In genomic region chr2:222844323-222844722, GRCh38 we compare ENCODE assay signal across 8 cellular contexts. TPM values are rescaled to one million over a fixed set of nuclear protein-coding genes. Genes with fewer than 3 reads are reported as not detected.
DNase-seq lines count a peak whose midpoint lies in the region; ATAC-seq and TF ChIP-seq lines count a peak whose summit lies in the region.

No MANE protein-coding gene starts in this region.

- ATAC-seq in GM18520 (IDR thresholded peaks at IDR 0.05; ENCODE audit: unreplicated experiment) (no peak), GM18907 (IDR thresholded peaks at IDR 0.05; ENCODE audit: unreplicated experiment) (no peak)

- no peaks in the 10 kb centered on the region for H3K4me1 ChIP-seq in mesenchymal stem cell (ENCODE audit: control insufficient read depth, insufficient read depth, low read depth, low read length)
- no peaks in the 10 kb centered on the region for H3K4me1 ChIP-seq in testis

- H3K27ac Mint-ChIP-seq in brain = peak overlapping the region in 3 of 5 experiments; percentile 20 to 71 (median 23)

- intact Hi-C loops in testis (cut with DNase I; ENCODE audit: low total_unique reads) = no loop called here

- no peaks in the 10 kb centered on the region for H3K36me3 Mint-ChIP-seq in brain

- TF ChIP-seq POLR2A in testis (IDR thresholded peaks at IDR 0.05) = no peak

- H3K14ac ChIP-seq in mesenchymal stem cell (ENCODE audit: low read length in 2 of 2) = no peak overlapping the region

- no peak overlapping the region for H3K4me2 ChIP-seq in mesenchymal stem cell (ENCODE audit: low read length, poor library complexity, severe bottlenecking)

- H3K27me3 Mint-ChIP-seq in brain = no peaks in the 10 kb centered on the region

- H3K4me3 ChIP-seq in AG04450 (ENCODE audit: low read depth, low read length) (peak overlapping the region; percentile 14; the same call in 1 of the 2 replicates), MG63 (no peak overlapping the region), mesenchymal stem cell (ENCODE audit: insufficient read depth in 1 of 2, low read depth in 1 of 2, low read length in 2 of 2) (no peak overlapping the region), testis (no peak overlapping the region)

- H3K79me1 ChIP-seq in mesenchymal stem cell (replicated peaks; ENCODE audit: low read length, poor library complexity, severe bottlenecking) = no peaks in the 10 kb centered on the region

- POLR2A ChIA-PET in AG04450 (lab: Yijun Ruan, JAX) = interaction anchor here (0.7 to 1.1 kb wide), 3 partner anchors 16 to 72 kb away, joined by 9 to 10 read pairs (median 9); partner anchors contain the start of gene ACSL3

- H3K4ac ChIP-seq in mesenchymal stem cell (ENCODE audit: low read depth in 1 of 2, low read length in 2 of 2) = no peak overlapping the region

- H3K4me3 Mint-ChIP-seq in brain = no peak overlapping the region

- no peaks in the 10 kb centered on the region; the same call in 1 of the 2 replicates for H3K9me3 ChIP-seq in AG04450 (ENCODE audit: control insufficient read depth, insufficient read depth, low read length)
- no peaks in the 10 kb centered on the region for H3K9me3 ChIP-seq in MG63
- no peaks in the 10 kb centered on the region for H3K9me3 ChIP-seq in mesenchymal stem cell (ENCODE audit: control insufficient read depth, low read length)
- no peaks in the 10 kb centered on the region for H3K9me3 ChIP-seq in testis

- CTCF ChIA-PET in AG04450 (lab: Charles Lee) = interaction anchor here (0.8 to 3.5 kb wide), 5 partner anchors 18 to 137 kb away, joined by 3 to 13 read pairs (median 4); no protein-coding TSS in a partner anchor

- H2AFZ ChIP-seq in mesenchymal stem cell (ENCODE audit: low read depth, low read length) = peak overlapping the region; percentile 10

- H3K9ac ChIP-seq in mesenchymal stem cell (ENCODE audit: low read length) = peak overlapping the region; percentile 72

- peaks cover 6% of the 10 kb centered on the region for H3K4me1 Mint-ChIP-seq in brain

- no peak overlapping the region for H2AK5ac ChIP-seq in mesenchymal stem cell (ENCODE audit: low read length, severe bottlenecking)

- H3K9me3 Mint-ChIP-seq in brain = peaks cover 0 to 3% (median 0%) of the 10 kb centered on the region in 5 experiments

- no peak overlapping the region for H2BK15ac ChIP-seq in mesenchymal stem cell (ENCODE audit: low read depth, poor library complexity, severe bottlenecking)

- DNase-seq in AG04450 (ENCODE audit: low read depth, low spot score) (peak; percentile 58), MG63 (peak; percentile 68), mesenchymal stem cell (peak; percentile 81), NCI-H524 (lab: John Stamatoyannopoulos, UW) (no peak), testis (no peak)

- peak overlapping the region in 1 of 2 experiments; percentile 47 for H2BK12ac ChIP-seq in mesenchymal stem cell (ENCODE audit: low read length in 2 of 2)

- H3K27ac ChIP-seq in AG04450 (ENCODE audit: low read depth, low read length) = peak overlapping the region; percentile 82
- H3K27ac ChIP-seq in mesenchymal stem cell (ENCODE audit: low read length, poor library complexity, severe bottlenecking) = peak overlapping the region; percentile 58
- H3K27ac ChIP-seq in testis = no peak overlapping the region

- H2BK5ac ChIP-seq in mesenchymal stem cell (ENCODE audit: low read depth, low read length, poor library complexity, severe bottlenecking) = no peak overlapping the region

- WGBS in mesenchymal stem cell = 6% methylated on average over 6 of the region's 6 CpGs
- WGBS in testis, 2 donors = 83 to 87% methylated on average over 6 of the region's 6 CpGs

- no peak overlapping the region for H4K8ac ChIP-seq in mesenchymal stem cell (ENCODE audit: low read length)

- H3K27me3 ChIP-seq in AG04450 (ENCODE audit: control insufficient read depth, insufficient read depth, low read length) = no peaks in the 10 kb centered on the region
- no peaks in the 10 kb centered on the region for H3K27me3 ChIP-seq in MG63
- H3K27me3 ChIP-seq in mesenchymal stem cell (ENCODE audit: control insufficient read depth in 1 of 2, insufficient read depth in 1 of 2, low read length in 2 of 2) = no peaks in the 10 kb centered on the region
- H3K27me3 ChIP-seq in testis = no peaks in the 10 kb centered on the region

- H3K18ac ChIP-seq in mesenchymal stem cell (ENCODE audit: low read depth in 1 of 2, low read length in 2 of 2) = peak overlapping the region in 1 of 2 experiments; percentile 57

- TF ChIP-seq CTCF in AG04450 (IDR thresholded peaks at IDR 0.05; ENCODE audit: low read depth, low read length) = no peak
- no peak for TF ChIP-seq CTCF in brain (conservative IDR thresholded peaks at IDR 0.05)
- TF ChIP-seq CTCF in testis (IDR thresholded peaks at IDR 0.05) = no peak

- no peak overlapping the region for H3K23ac ChIP-seq in mesenchymal stem cell (ENCODE audit: low read length in 2 of 2)

- no peak overlapping the region for H2BK120ac ChIP-seq in mesenchymal stem cell (ENCODE audit: low read depth, low read length)

- H4K91ac ChIP-seq in mesenchymal stem cell (ENCODE audit: low read length) = no peak overlapping the region

- H3K36me3 ChIP-seq in MG63 = no peaks in the 10 kb centered on the region
- no peaks in the 10 kb centered on the region for H3K36me3 ChIP-seq in mesenchymal stem cell (ENCODE audit: control insufficient read depth in 1 of 2, insufficient read depth in 2 of 2, low read depth in 1 of 2, low read length in 2 of 2)
- H3K36me3 ChIP-seq in testis (ENCODE audit: low read depth, missing control alignments) = no peaks in the 10 kb centered on the region

RNA-seq across cellular contexts. Expression of gene ACSL3, which starts 16.5 kb away (rescaled TPM):
- 80.9 and 88.9 TPM in 2 replicates for polyA plus RNA-seq in AG04450 (2011; rRNA removed)
- polyA minus RNA-seq in AG04450 (2011; rRNA and poly(A)+ RNA removed) = 89.4 and 110 TPM in 2 replicates
- 96.2 and 203 TPM in 2 replicates for total RNA-seq in MG63 (2014; rRNA removed; shearing (Covaris generic); ENCODE audit: low replicate concordance)
- 14.1 TPM for polyA plus RNA-seq in brain (ENCODE audit: insufficient read depth, low read depth, low replicate concordance)
- 148 TPM for polyA plus RNA-seq in mesenchymal stem cell (2013, experiment 1 of 2)
- polyA plus RNA-seq in mesenchymal stem cell (2013, experiment 2 of 2) = 157 TPM
- 10 to 100 TPM; 87.4 to 96.6 TPM for total RNA-seq in testis
- polyA plus RNA-seq in testis (ENCODE audit: insufficient read depth, low read depth, low replicate concordance) = 66.7 TPM

Comparison
In these comparisons a context has a peak if more than half of its experiments do, and no peak if none do; other contexts are left out.
1. DNase-seq: peak in AG04450 (single experiment), MG63 (single experiment) and mesenchymal stem cell (single experiment); none in NCI-H524 (0 of 2) and testis (single experiment).
2. H3K27ac ChIP-seq: peak in AG04450 (single experiment) and mesenchymal stem cell (single experiment); none in testis (0 of 2).